ENCODE assay signal across 8 cellular contexts in genomic region chrX:153925739-153926593, GRCh38. TPM values are rescaled to one million over a fixed set of nuclear protein-coding genes. Genes with fewer than 3 reads are reported as not detected.
DNase-seq lines count a peak whose midpoint lies in the region; ATAC-seq and TF ChIP-seq lines count a peak whose summit lies in the region.

Gene ARHGAP4 (minus strand): TSS chrX:153926264. CDS start chrX:153926202, 62 bp downstream.

- H3K4me3 ChIP-seq in AG04450 (ENCODE audit: low read depth, low read length) (peak within 1 kb of the TSS; percentile 62), vagina (peak within 1 kb of the TSS; percentile 57 to 64)

- CTCF ChIA-PET in AG04450 (lab: Charles Lee): interaction anchor here (1.0 kb wide), 2 partner anchors 21 to 132 kb away, joined by 3 to 6 read pairs; partner anchors contain the start of genes IDH3G and SSR4

- no peak for TF ChIP-seq POLR2A in vagina (IDR thresholded peaks at IDR 0.05)

- no peak for TF ChIP-seq CTCF in AG04450 (IDR thresholded peaks at IDR 0.05; ENCODE audit: low read depth, low read length)
- no peak for TF ChIP-seq CTCF in HFFc6 (IDR thresholded peaks at IDR 0.05)
- TF ChIP-seq CTCF in nephron progenitor cell (IDR thresholded peaks at IDR 0.05): no peak
- no peak for TF ChIP-seq CTCF in vagina (IDR thresholded peaks at IDR 0.05)

- H3K27me3 ChIP-seq in AG04450 (ENCODE audit: control insufficient read depth, insufficient read depth, low read length) (peaks cover 2% of the 10 kb centered on the region), vagina (no peaks in the 10 kb centered on the region)

- peak; percentile 3 to 4 for ATAC-seq in activated CD4-positive, CD25-positive, alpha-beta regulatory T cell treated with anti-CD3 and anti-CD28 coated beads, Interleukin-2, amount 50 U/mL, for 24 hours

- H3K27me3 Mint-ChIP-seq in HFFc6 (ENCODE audit: insufficient read depth): no peaks in the 10 kb centered on the region
- H3K27me3 Mint-ChIP-seq in nephron progenitor cell (ENCODE audit: low read depth, poor library complexity): peaks cover 3% of the 10 kb centered on the region

- H3K36me3 ChIP-seq in vagina: no peaks in the 10 kb centered on the region

- POLR2A ChIA-PET in AG04450 (lab: Yijun Ruan, JAX): no interaction called here

- no peaks in the 10 kb centered on the region for H3K36me3 Mint-ChIP-seq in HFFc6 (ENCODE audit: low read depth)
- peaks cover 9% of the 10 kb centered on the region for H3K36me3 Mint-ChIP-seq in nephron progenitor cell (ENCODE audit: low read depth)

- intact Hi-C loops in vagina (cut with DNase I): loop anchor here (10.0 kb wide), 1 partner anchor 141 kb away; the partner anchor contains the start of gene SRPK3

- H3K4me1 Mint-ChIP-seq in HFFc6 (ENCODE audit: low read depth) (peaks cover 25% of the 10 kb centered on the region), nephron progenitor cell (peaks cover 41% of the 10 kb centered on the region)

- H3K27ac Mint-ChIP-seq in HFFc6 (peak within 1 kb of the TSS; percentile 87; the same call in 1 of the 2 replicates), nephron progenitor cell (peak within 1 kb of the TSS; percentile 39)

- H3K9me3 ChIP-seq in AG04450 (ENCODE audit: control insufficient read depth, insufficient read depth, low read length) (no peaks in the 10 kb centered on the region), vagina (no peaks in the 10 kb centered on the region)

- H3K27ac ChIP-seq in AG04450 (ENCODE audit: low read depth, low read length): no peak within 1 kb of the TSS
- peak within 1 kb of the TSS; percentile 90 for H3K27ac ChIP-seq in vagina

- peak within 1 kb of the TSS; percentile 83 for H3K4me3 Mint-ChIP-seq in HFFc6
- H3K4me3 Mint-ChIP-seq in nephron progenitor cell: peak within 1 kb of the TSS; percentile 82

- H3K9me3 Mint-ChIP-seq in HFFc6: no peaks in the 10 kb centered on the region
- H3K9me3 Mint-ChIP-seq in nephron progenitor cell: peaks cover 47% of the 10 kb centered on the region

- no peak for DNase-seq in AG04450 (ENCODE audit: low read depth, low spot score)
- DNase-seq in HFFc6: no peak
- no peak for DNase-seq in nephron progenitor cell
- no peak for DNase-seq in vagina (ENCODE audit: extremely low spot score in 2 of 2)
- no peak for DNase-seq in pons (ENCODE audit: low spot score)
- no peak for DNase-seq in NCI-H187 (lab: John Stamatoyannopoulos, UW)

- in situ Hi-C loops in endometrial microvascular endothelial cells (cut with HindIII; ENCODE audit: inconsistent ontology term, low pct_unique_long_range_greater_than_20kb, low sequenced_read_pairs): no loop called here

- peaks cover 53% of the 10 kb centered on the region for H3K4me1 ChIP-seq in vagina

RNA-seq across cellular contexts. Expression of gene ARHGAP4, which starts in this region (rescaled TPM):
- 0.12 and 0.16 TPM in 2 replicates for polyA plus RNA-seq in AG04450 (2011; rRNA removed)
- polyA minus RNA-seq in AG04450 (2011; rRNA and poly(A)+ RNA removed): 0.69 TPM in 1 of 2 replicates, not detected in the other
- total RNA-seq in HFFc6 (2021; fragmentation: NEBNext Ultra II Directional; extraction: Animal tissue kit (Norgen Biotek cat#: 25700)): under 1 TPM; 0.18 to 0.63 (median 0.48) TPM
- 15.4 TPM for total RNA-seq in endometrial microvascular endothelial cells (ENCODE audit: inconsistent ontology term)
- 36.6 TPM for total RNA-seq in vagina

Comparison
In these comparisons a context has a peak if more than half of its experiments do, and no peak if none do; other contexts are left out.
1. RNA of gene ARHGAP4 (total RNA-seq): 36.6 TPM in vagina (single experiment) and 15.4 TPM in endometrial microvascular endothelial cells (single experiment); 0.18 to 0.63 TPM in HFFc6; every median in the first group is over 10 times any median in the second.